8 cellular contexts compared by ENCODE assay signal in genomic region chr12:45216983-45217485, GRCh38. TPM values are rescaled to one million over a fixed set of nuclear protein-coding genes. Genes with fewer than 3 reads are reported as not detected.
DNase-seq lines count a peak whose midpoint lies in the region; ATAC-seq, FAIRE-seq and TF ChIP-seq lines count a peak whose summit lies in the region.

No MANE protein-coding gene starts in this region.

- no peaks in the 10 kb centered on the region for H3K27me3 Mint-ChIP-seq in endodermal cell (ENCODE audit: insufficient read depth)

- H3K79me2 ChIP-seq in OCI-LY1 (ENCODE audit: insufficient read depth, low read length), result peaks cover 5% of the 10 kb centered on the region; the same call in 1 of the 2 replicates

- H3K4me1 ChIP-seq in OCI-LY1 (ENCODE audit: insufficient read depth, low read length, severe bottlenecking) (peaks cover 33% of the 10 kb centered on the region), endodermal cell (ENCODE audit: control insufficient read depth, insufficient read depth, low read length) (peaks cover 13% of the 10 kb centered on the region), pancreas (peaks cover 11 to 14% (median 13%) of the 10 kb centered on the region in 3 donors)

- DNase-seq in endodermal cell, result no peak
- no peak for DNase-seq in pancreas
- no peak for DNase-seq in NCI-H1436 (lab: John Stamatoyannopoulos, UW)
- no peak for DNase-seq in GM10248 (ENCODE audit: extremely low spot score)
- DNase-seq in posterior cingulate gyrus, result no peak

- H3K4me3 ChIP-seq in GM08714 (ENCODE audit: low read length) (peak overlapping the region; percentile 84), OCI-LY1 (ENCODE audit: low read depth, low read length, poor library complexity, severe bottlenecking) (peak overlapping the region; percentile 63), endodermal cell (ENCODE audit: low read length) (peak overlapping the region; percentile 95), pancreas (peak overlapping the region; percentile 79 to 97 (median 85))

- no peaks in the 10 kb centered on the region for H3K9me3 Mint-ChIP-seq in endodermal cell

- no peaks in the 10 kb centered on the region for H3K9me3 ChIP-seq in OCI-LY1 (ENCODE audit: low read length)
- no peaks in the 10 kb centered on the region for H3K9me3 ChIP-seq in endodermal cell (ENCODE audit: control insufficient read depth, low read length)
- no peaks in the 10 kb centered on the region for H3K9me3 ChIP-seq in pancreas

- H3K4me1 Mint-ChIP-seq in endodermal cell, result peaks cover 35% of the 10 kb centered on the region

- H3K9me2 ChIP-seq in OCI-LY1 (ENCODE audit: low read depth, low read length), result no peaks in the 10 kb centered on the region

- WGBS in endodermal cell (ENCODE audit: insufficient coverage in 1 of 2, insufficient read length in 1 of 2), 2 experiments, result 0 to 4% methylated on average over 4 to 9 of the region's 9 CpGs
- WGBS in pancreas, 2 donors, result 3% methylated on average over 9 of the region's 9 CpGs

- CTCF ChIA-PET in GM10248 (lab: Yijun Ruan, JAX), result interaction anchor here (0.8 to 1.9 kb wide), 4 partner anchors 9 to 18 kb away, joined by 3 to 11 read pairs (median 4); no protein-coding TSS in a partner anchor

- TF ChIP-seq CTCF in OCI-LY1 (IDR thresholded peaks at IDR 0.05; ENCODE audit: low read length), result no peak
- no peak for TF ChIP-seq CTCF in endodermal cell (conservative IDR thresholded peaks at IDR 0.05)
- TF ChIP-seq CTCF in pancreas (IDR thresholded peaks at IDR 0.05), result peak in 1 of 4 donors; percentile 0
- no peak for TF ChIP-seq CTCF in GM10248 (IDR thresholded peaks at IDR 0.05; ENCODE audit: control extremely low read depth, extremely low read depth, low read depth, missing control alignments)

- H3F3A ChIP-seq in OCI-LY1 (ENCODE audit: insufficient read depth, low read length), result no peaks in the 10 kb centered on the region

- no peaks in the 10 kb centered on the region for H4K20me1 ChIP-seq in OCI-LY1 (ENCODE audit: insufficient read depth, low read length)

- peak overlapping the region; percentile 9 for H3K27ac ChIP-seq in OCI-LY1 (ENCODE audit: low read depth, low read length, poor library complexity, severe bottlenecking)
- H3K27ac ChIP-seq in endodermal cell (ENCODE audit: low read depth, low read length), result peak overlapping the region; percentile 97
- H3K27ac ChIP-seq in pancreas, result peak overlapping the region; percentile 81 to 98 (median 92)

- peak overlapping the region; percentile 61 for H3K9ac ChIP-seq in OCI-LY1 (ENCODE audit: low read length)
- H3K9ac ChIP-seq in endodermal cell (ENCODE audit: extremely low read depth, low read length, poor library complexity, severe bottlenecking), result peak overlapping the region; percentile 84

- ATAC-seq in pancreas (no peak), HG03039 (IDR thresholded peaks at IDR 0.05; ENCODE audit: unreplicated experiment) (no peak)

- peak overlapping the region; percentile 88 for H3K4me3 Mint-ChIP-seq in endodermal cell

- peak overlapping the region; percentile 74 for H3K27ac Mint-ChIP-seq in endodermal cell

- H3K36me3 Mint-ChIP-seq in endodermal cell (ENCODE audit: low read depth), result peaks cover 3% of the 10 kb centered on the region

- no peak for FAIRE-seq in pancreas (lab: Jason Lieb, UNC)

- POLR2A ChIA-PET in GM10248 (lab: Yijun Ruan, JAX), result no interaction called here

- intact Hi-C loops in pancreas (cut with DNase I), result loop anchor here in 1 of 3 donors (10.0 kb wide), 1 partner anchor 168 kb away; no protein-coding TSS in a partner anchor
- intact Hi-C loops in posterior cingulate gyrus (cut with DNase I), result loop anchor here (5.0 to 10.0 kb wide), 2 partner anchors 88 to 510 kb away; partner anchors contain the start of gene ARID2

- H2AFZ ChIP-seq in OCI-LY1 (ENCODE audit: low read length), result no peak overlapping the region

- H3K36me3 ChIP-seq in OCI-LY1 (ENCODE audit: insufficient read depth, low read length) (no peaks in the 10 kb centered on the region), endodermal cell (ENCODE audit: control insufficient read depth, insufficient read depth, low read length) (no peaks in the 10 kb centered on the region), pancreas (no peaks in the 10 kb centered on the region)

- H3K4me2 ChIP-seq in OCI-LY1 (ENCODE audit: low read length), result peak overlapping the region; percentile 60

- H3K27me3 ChIP-seq in OCI-LY1 (ENCODE audit: insufficient read depth, low read length) (no peaks in the 10 kb centered on the region), endodermal cell (ENCODE audit: control insufficient read depth, insufficient read depth, low read length, poor library complexity, severe bottlenecking) (no peaks in the 10 kb centered on the region), pancreas (no peaks in the 10 kb centered on the region)

RNA-seq across cellular contexts. Expression of gene ANO6, which starts 1.1 kb away (rescaled TPM):
- total RNA-seq in endodermal cell (10 to 100 TPM; 53.5 to 55.2 TPM), pancreas (10 to 100 TPM; 14.4 to 34.0 (median 22.6) TPM)
- 30.0 TPM for polyA plus RNA-seq in endodermal cell (2013, experiment 1 of 2)
- polyA plus RNA-seq in endodermal cell (2013, experiment 2 of 2), result 29.1 TPM
- polyA plus RNA-seq in pancreas, result 1 to 10 TPM; 4.0 to 5.4 TPM

Comparison
In these comparisons a context has a peak if more than half of its experiments do, and no peak if none do; other contexts are left out.
1. H3K27ac ChIP-seq: peak in every context shown above with its lines; median percentile 97 in endodermal cell; 92 in pancreas; 9 in OCI-LY1.